ENCODE assay signal across 7 cellular contexts in the genomic region with DNA sequence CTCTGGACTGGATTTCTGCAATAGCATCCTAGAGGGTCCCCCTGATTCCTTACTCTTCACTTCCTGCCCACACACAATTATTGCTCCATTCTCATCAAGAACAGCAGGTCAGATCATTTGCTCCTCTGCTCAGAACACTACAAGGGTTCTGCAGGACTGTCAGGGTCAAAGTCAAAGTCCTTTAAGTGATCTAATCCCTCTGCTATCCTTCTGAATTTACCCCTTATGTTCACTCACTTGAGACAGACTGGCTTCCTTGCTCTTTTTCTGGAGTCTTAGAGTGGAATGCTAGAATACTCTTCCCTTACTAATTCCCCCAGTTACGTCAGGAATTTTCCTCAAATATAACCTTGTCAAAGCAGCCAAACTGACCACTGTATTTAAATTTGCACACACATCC.
"Had no signal": no experiment of that assay in that cellular context is flagged by ENCODE, and none has a peak within 500 bp of the region (broad histone marks: within the 10 kb centered on the region; RNA-seq: fewer than 3 reads in every experiment).

No MANE protein-coding gene starts in this region.

- ATAC-seq: HCT116, HepG2 had no signal

- H3K36me3 ChIP-seq: HAP-1 had no signal

- DNase-seq: GOT3, H7, HFFc6 had no signal

- H3K4me3 ChIP-seq: HAP-1 had no signal

- H3K9me3 ChIP-seq: HAP-1 had no signal

- FAIRE-seq: HepG2 had no signal

- H3K27ac ChIP-seq: HL-60 had no signal
